In the genomic region with DNA sequence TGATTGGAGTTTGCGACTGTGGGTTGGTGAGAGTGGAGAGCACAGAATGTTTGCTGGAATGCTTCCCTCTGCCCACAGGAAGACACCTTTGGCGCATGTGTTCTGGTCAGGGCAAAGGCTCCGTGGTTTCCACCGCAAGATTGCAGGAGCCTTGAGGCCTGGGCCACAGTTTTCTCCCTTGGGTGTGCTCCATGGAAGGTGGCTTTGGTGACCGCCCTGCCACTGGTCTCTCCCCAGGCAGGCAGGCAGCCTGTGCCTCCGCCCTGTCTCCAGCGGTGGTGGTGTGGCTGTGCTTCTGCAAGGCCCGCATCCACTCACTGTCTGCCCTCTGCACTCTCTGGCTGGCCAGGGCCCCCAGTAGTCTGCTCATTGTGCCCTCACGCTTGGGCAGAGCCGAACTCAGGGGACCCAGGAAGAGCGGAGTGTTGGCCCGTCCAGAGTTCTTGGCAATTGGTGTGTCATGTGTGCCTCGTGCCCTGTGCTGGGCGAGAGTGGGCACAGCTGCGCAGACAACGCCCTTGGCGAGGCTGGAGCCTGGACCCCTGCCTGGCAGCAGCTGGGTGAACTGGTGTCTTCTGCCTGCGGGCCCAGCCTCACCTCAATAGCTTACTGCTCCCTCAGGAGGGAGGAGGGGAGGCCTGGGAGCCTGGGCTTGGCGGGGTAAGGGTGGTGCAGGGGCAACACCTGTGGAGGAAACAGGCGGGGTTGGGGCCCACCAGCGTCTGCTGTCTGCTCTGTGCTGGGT, we compare ENCODE assay signal across 8 cellular contexts. TPM values are rescaled to one million over a fixed set of nuclear protein-coding genes. Genes with fewer than 3 reads are reported as not detected.
DNase-seq lines count a peak whose midpoint lies in the region; ATAC-seq and TF ChIP-seq lines count a peak whose summit lies in the region.

No MANE protein-coding gene starts in this region.

- no peaks in the 10 kb centered on the region; the same call in 2 of the 3 replicates for H3K9me3 Mint-ChIP-seq in GM23338

- no peak overlapping the region for H3K4me3 ChIP-seq in GM23338
- no peak overlapping the region for H3K4me3 ChIP-seq in SU-DHL-6 (ENCODE audit: insufficient read depth, low read length, poor library complexity, severe bottlenecking)
- H3K4me3 ChIP-seq in fibroblast of lung (replicated peaks in 1 of 4; ENCODE audit: control extremely low read depth in 1 of 4, insufficient read depth in 1 of 4, low read depth in 3 of 4, low read length in 4 of 4), result peak overlapping the region; percentile 87 to 96 (median 92)
- peak overlapping the region; percentile 88 to 94 (median 94) for H3K4me3 ChIP-seq in skeletal muscle tissue (ENCODE audit: low read length in 3 of 3)

- peaks cover 15% of the 10 kb centered on the region for H3K27me3 Mint-ChIP-seq in GM23338 (ENCODE audit: insufficient read depth, low read depth, poor library complexity)

- H3K79me2 ChIP-seq in GM23338 (replicated peaks; ENCODE audit: insufficient read depth) (peaks cover 34% of the 10 kb centered on the region), SU-DHL-6 (ENCODE audit: insufficient read depth, low read length) (peaks cover 58% of the 10 kb centered on the region), fibroblast of lung (ENCODE audit: control insufficient read depth, insufficient read depth, low read length) (peaks cover 69% of the 10 kb centered on the region)

- H3K9me2 ChIP-seq in GM23338 (ENCODE audit: insufficient read depth) (no peaks in the 10 kb centered on the region), SU-DHL-6 (replicated peaks; ENCODE audit: insufficient read depth, low read length) (no peaks in the 10 kb centered on the region)

- H3K4me1 ChIP-seq in GM23338 (ENCODE audit: insufficient read depth), result peaks cover 5% of the 10 kb centered on the region; the same call in 1 of the 2 replicates
- H3K4me1 ChIP-seq in fibroblast of lung (ENCODE audit: control insufficient read depth, extremely low read depth, insufficient read depth, low read length), result peaks cover 13% of the 10 kb centered on the region
- H3K4me1 ChIP-seq in skeletal muscle tissue (ENCODE audit: control insufficient read depth in 3 of 3, insufficient read depth in 3 of 3, low read length in 3 of 3), result peaks cover 38 to 54% (median 42%) of the 10 kb centered on the region in 3 donors

- H2AFZ ChIP-seq in GM23338 (no peak overlapping the region), SU-DHL-6 (ENCODE audit: low read depth, low read length, severe bottlenecking) (no peak overlapping the region), fibroblast of lung (ENCODE audit: low read length) (no peak overlapping the region)

- no peak for TF ChIP-seq CTCF in GM23338 (conservative IDR thresholded peaks at IDR 0.05; ENCODE audit: low read depth in 2 of 2)
- TF ChIP-seq CTCF in SU-DHL-6 (IDR thresholded peaks at IDR 0.05; ENCODE audit: insufficient read depth, low read length, poor library complexity, severe bottlenecking), result no peak
- TF ChIP-seq CTCF in fibroblast of lung (conservative IDR thresholded peaks at IDR 0.05 in 1 of 2, IDR thresholded peaks at IDR 0.05 in 1 of 2; ENCODE audit: low read depth in 1 of 2, low read length in 2 of 2), result no peak

- no peaks in the 10 kb centered on the region; the same call in 1 of the 3 replicates for H3K36me3 Mint-ChIP-seq in GM23338 (ENCODE audit: low read depth)

- H3K27me3 ChIP-seq in GM23338 (ENCODE audit: insufficient read depth), result peaks cover 10% of the 10 kb centered on the region
- no peaks in the 10 kb centered on the region for H3K27me3 ChIP-seq in SU-DHL-6 (ENCODE audit: low read length)
- H3K27me3 ChIP-seq in fibroblast of lung (ENCODE audit: control insufficient read depth, insufficient read depth, low read length), result peaks cover 5% of the 10 kb centered on the region
- no peaks in the 10 kb centered on the region for H3K27me3 ChIP-seq in skeletal muscle tissue (ENCODE audit: control insufficient read depth in 3 of 3, insufficient read depth in 3 of 3, low read length in 3 of 3)

- DNase-seq in GM23338 (ENCODE audit: low spot score) (no peak), fibroblast of lung (ENCODE audit: low read depth in 2 of 2) (peak in 1 of 2 donors; percentile 85), epidermal melanocyte (ENCODE audit: insufficient read length, low spot score) (no peak)

- H3F3A ChIP-seq in GM23338 (replicated peaks; ENCODE audit: low read depth) (no peaks in the 10 kb centered on the region), SU-DHL-6 (ENCODE audit: insufficient read depth) (peaks cover 9% of the 10 kb centered on the region)

- H3K4me3 Mint-ChIP-seq in GM23338, result peak overlapping the region; percentile 86; the same call in 1 of the 3 replicates

- H3K36me3 ChIP-seq in GM23338 (ENCODE audit: insufficient read depth) (no peaks in the 10 kb centered on the region), SU-DHL-6 (ENCODE audit: low read length) (no peaks in the 10 kb centered on the region), fibroblast of lung (ENCODE audit: control insufficient read depth, insufficient read depth, low read length) (peaks cover 13% of the 10 kb centered on the region), skeletal muscle tissue (ENCODE audit: control insufficient read depth in 3 of 3, insufficient read depth in 3 of 3, low read length in 3 of 3) (peaks cover 14 to 15% (median 14%) of the 10 kb centered on the region in 3 donors)

- no peaks in the 10 kb centered on the region for H3K9me3 ChIP-seq in SU-DHL-6 (ENCODE audit: insufficient read depth, low read length)
- no peaks in the 10 kb centered on the region for H3K9me3 ChIP-seq in fibroblast of lung (ENCODE audit: control insufficient read depth, insufficient read depth, low read depth, low read length)
- no peaks in the 10 kb centered on the region for H3K9me3 ChIP-seq in skeletal muscle tissue (ENCODE audit: control insufficient read depth in 3 of 3, low read length in 3 of 3)

- H3K27ac ChIP-seq in GM23338 (ENCODE audit: low read depth), result no peak overlapping the region
- no peak overlapping the region for H3K27ac ChIP-seq in SU-DHL-6 (ENCODE audit: low read depth, low read length)
- peak overlapping the region; percentile 98 for H3K27ac ChIP-seq in fibroblast of lung (ENCODE audit: insufficient read depth, low read length)
- peak overlapping the region; percentile 96 for H3K27ac ChIP-seq in skeletal muscle tissue (ENCODE audit: low read depth, low read length)

- H3K9ac ChIP-seq in SU-DHL-6 (ENCODE audit: low read length), result peak overlapping the region; percentile 89; the same call in 1 of the 2 replicates
- H3K9ac ChIP-seq in fibroblast of lung (ENCODE audit: insufficient read depth, low read length), result no peak overlapping the region
- peak overlapping the region; percentile 92 to 99 (median 95) for H3K9ac ChIP-seq in skeletal muscle tissue (ENCODE audit: low read depth in 1 of 3, low read length in 3 of 3)

- no peak overlapping the region for H3K4me2 ChIP-seq in GM23338
- peak overlapping the region; percentile 89 for H3K4me2 ChIP-seq in SU-DHL-6 (ENCODE audit: low read depth, low read length, poor library complexity, severe bottlenecking)
- peak overlapping the region; percentile 95 for H3K4me2 ChIP-seq in fibroblast of lung (ENCODE audit: extremely low read depth, insufficient read depth, low read length)

- H4K20me1 ChIP-seq in GM23338 (replicated peaks; ENCODE audit: insufficient read depth) (no peaks in the 10 kb centered on the region), SU-DHL-6 (ENCODE audit: low read depth, low read length) (no peaks in the 10 kb centered on the region; the same call in 1 of the 2 replicates), fibroblast of lung (ENCODE audit: control insufficient read depth, extremely low read depth, insufficient read depth, low read length) (no peaks in the 10 kb centered on the region)

- H3K27ac Mint-ChIP-seq in GM23338, result no peak overlapping the region

- peaks cover 2% of the 10 kb centered on the region; the same call in 1 of the 3 replicates for H3K4me1 Mint-ChIP-seq in GM23338

- ATAC-seq in GM23338 (no peak), HG03025 (IDR thresholded peaks at IDR 0.05; ENCODE audit: low FRiP score, unreplicated experiment) (no peak), HG03521 (IDR thresholded peaks at IDR 0.05; ENCODE audit: unreplicated experiment) (no peak), GM19452 (IDR thresholded peaks at IDR 0.05; ENCODE audit: unreplicated experiment) (no peak)

TF ChIP-seq in GM23338, 12 proteins besides CTCF, POLR2A, EP300 and RAD21 (continues in another document):
- TF ChIP-seq ZNF114 (CRISPR knock-in tag; IDR thresholded peaks at IDR 0.05), result no peak
- no peak for TF ChIP-seq EZH2 (IDR thresholded peaks at IDR 0.05; ENCODE audit: low read depth, unreplicated experiment)

RNA-seq across cellular contexts. Expression of gene GUK1, which starts 2.0 kb away (rescaled TPM):
- total RNA-seq in GM23338 (2014; rRNA removed; shearing (Covaris generic)), result 84.0 and 87.5 TPM in 2 replicates
- polyA plus RNA-seq in GM23338 (2016; fragmentation: Nextera tagmentation; extraction: Ambion mirVana) (104 and 121 TPM in 2 replicates), fibroblast of lung (217 and 286 TPM in 2 replicates)
- total RNA-seq in fibroblast of lung (325 and 479 TPM in 2 replicates), skeletal muscle tissue (165 TPM)
- polyA plus RNA-seq in fibroblast of lung (2012), result 265 and 391 TPM in 2 replicates
- polyA minus RNA-seq in fibroblast of lung (ENCODE audit: low replicate concordance), result 101 and 146 TPM in 2 replicates

RNA-seq across cellular contexts. Expression of gene GJC2, which starts 7.7 kb away (rescaled TPM):
- total RNA-seq in GM23338 (2014; rRNA removed; shearing (Covaris generic)), result 0.58 and 1.2 TPM in 2 replicates
- polyA plus RNA-seq in GM23338 (2016; fragmentation: Nextera tagmentation; extraction: Ambion mirVana) (0.15 and 0.23 TPM in 2 replicates), fibroblast of lung (1.3 and 1.4 TPM in 2 replicates)
- total RNA-seq in fibroblast of lung (6.7 and 13.4 TPM in 2 replicates), skeletal muscle tissue (1.6 TPM)
- 5.0 and 5.3 TPM in 2 replicates for polyA plus RNA-seq in fibroblast of lung (2012)
- polyA minus RNA-seq in fibroblast of lung (ENCODE audit: low replicate concordance), result 4.0 and 4.4 TPM in 2 replicates

RNA-seq across cellular contexts. Expression of gene IBA57, which starts 23.6 kb away (rescaled TPM):
- total RNA-seq in GM23338 (2014; rRNA removed; shearing (Covaris generic)), result 7.3 and 10.3 TPM in 2 replicates
- polyA plus RNA-seq in GM23338 (2016; fragmentation: Nextera tagmentation; extraction: Ambion mirVana) (1.1 TPM in 2 replicates), fibroblast of lung (1.3 and 1.4 TPM in 2 replicates)
- total RNA-seq in fibroblast of lung (3.6 and 3.8 TPM in 2 replicates), skeletal muscle tissue (3.1 TPM)
- polyA plus RNA-seq in fibroblast of lung (2012), result 2.3 and 3.6 TPM in 2 replicates
- polyA minus RNA-seq in fibroblast of lung (ENCODE audit: low replicate concordance), result 1.9 and 3.3 TPM in 2 replicates

RNA-seq across cellular contexts. Expression of gene MRPL55, which starts 32.9 kb away (rescaled TPM):
- 81.2 and 92.4 TPM in 2 replicates for total RNA-seq in GM23338 (2014; rRNA removed; shearing (Covaris generic))
- polyA plus RNA-seq in GM23338 (2016; fragmentation: Nextera tagmentation; extraction: Ambion mirVana) (172 and 182 TPM in 2 replicates), fibroblast of lung (39.5 and 41.0 TPM in 2 replicates)
- total RNA-seq in fibroblast of lung (51.7 and 61.6 TPM in 2 replicates), skeletal muscle tissue (38.1 TPM)
- polyA plus RNA-seq in fibroblast of lung (2012), result 55.0 and 70.4 TPM in 2 replicates
- polyA minus RNA-seq in fibroblast of lung (ENCODE audit: low replicate concordance), result 7.1 and 30.6 TPM in 2 replicates

RNA-seq across cellular contexts. Expression of gene C1orf35, which starts 38.9 kb away (rescaled TPM):
- total RNA-seq in GM23338 (2014; rRNA removed; shearing (Covaris generic)), result 11.3 and 14.0 TPM in 2 replicates
- polyA plus RNA-seq in GM23338 (2016; fragmentation: Nextera tagmentation; extraction: Ambion mirVana) (67.6 and 75.9 TPM in 2 replicates), fibroblast of lung (4.8 and 7.0 TPM in 2 replicates)
- total RNA-seq in fibroblast of lung (7.6 and 8.0 TPM in 2 replicates), skeletal muscle tissue (4.7 TPM)
- 8.5 and 15.4 TPM in 2 replicates for polyA plus RNA-seq in fibroblast of lung (2012)
- polyA minus RNA-seq in fibroblast of lung (ENCODE audit: low replicate concordance), result 2.6 and 6.9 TPM in 2 replicates

Comparison
In these comparisons a context has a peak if more than half of its experiments do, and no peak if none do; other contexts are left out.
1. H3K27ac ChIP-seq: peak in fibroblast of lung (single experiment) and skeletal muscle tissue (single experiment); none in GM23338 (single experiment) and SU-DHL-6 (single experiment).
2. H3K4me3 ChIP-seq: peak in fibroblast of lung (4 of 4) and skeletal muscle tissue (3 of 3); none in GM23338 (single experiment) and SU-DHL-6 (single experiment).